8 cellular contexts compared by ENCODE assay signal in the genomic region with DNA sequence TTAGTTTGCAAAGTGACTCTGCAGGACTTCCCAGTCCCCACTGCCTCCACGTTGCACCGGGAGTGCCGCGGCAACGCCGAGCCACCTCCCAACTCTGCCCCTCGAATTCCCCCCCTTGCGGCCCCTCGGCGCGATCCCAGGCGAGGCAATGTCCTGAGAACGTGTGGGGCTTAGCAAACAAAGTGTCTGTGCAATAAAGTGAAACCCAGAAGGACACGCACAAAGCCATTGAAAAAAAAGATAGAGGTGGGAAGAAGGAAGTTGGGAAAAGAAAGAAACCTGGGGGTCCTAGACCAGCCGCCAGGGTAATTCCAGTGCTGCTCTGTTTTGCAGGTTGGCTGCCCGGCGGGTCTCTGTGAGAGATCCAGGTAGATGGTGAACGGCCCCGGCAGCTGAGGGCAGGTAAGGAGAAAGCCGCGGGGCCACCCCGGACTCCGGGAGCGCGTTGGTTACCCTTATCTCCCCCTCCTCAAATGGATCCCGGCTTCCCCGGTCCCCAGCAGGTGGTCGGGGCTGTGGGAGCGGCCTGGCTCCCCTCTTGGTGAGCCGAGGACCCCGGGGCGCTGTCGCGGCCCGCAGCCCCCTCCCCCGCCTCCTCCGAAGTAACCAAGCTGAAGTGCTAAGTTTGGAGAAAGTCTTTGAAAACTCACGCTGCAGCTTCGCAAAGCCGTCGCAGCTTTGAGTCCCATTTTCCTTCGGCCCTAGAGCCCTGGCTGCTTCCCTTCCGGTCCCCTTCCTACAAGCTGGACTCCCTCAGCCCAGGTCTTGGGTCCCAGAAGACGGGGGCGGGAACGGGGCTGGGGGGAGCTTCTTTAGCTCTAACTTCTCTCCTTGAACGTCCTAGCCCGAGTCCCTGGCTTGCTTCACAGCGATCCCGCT. TPM values are rescaled to one million over a fixed set of nuclear protein-coding genes. Genes with fewer than 3 reads are reported as not detected.
DNase-seq lines count a peak whose midpoint lies in the region; ATAC-seq and TF ChIP-seq lines count a peak whose summit lies in the region.

No MANE protein-coding gene starts in this region.

- H3K36me3 ChIP-seq in IMR-90 (ENCODE audit: control insufficient read depth, insufficient read depth, low read length) (peaks cover 4% of the 10 kb centered on the region; the same call in 1 of the 2 replicates), lung (ENCODE audit: control insufficient read depth in 2 of 2, insufficient read depth in 2 of 2, low read length in 2 of 2) (no peaks in the 10 kb centered on the region)

- no peak overlapping the region for H4K91ac ChIP-seq in IMR-90 (ENCODE audit: insufficient read depth, low read depth, low read length)

- DNase-seq in AG20443 (ENCODE audit: low spot score) (peak; percentile 11), IMR-90 (no peak), astrocyte of the hippocampus (ENCODE audit: low read depth, low spot score) (peak; percentile 53), lung (ENCODE audit: low spot score) (no peak), glomerular visceral epithelial cell (ENCODE audit: extremely low spot score) (no peak), mucosa of gallbladder (ENCODE audit: low spot score) (no peak)

- CTCF ChIA-PET in IMR-90 (lab: Yijun Ruan, JAX) = no interaction called here

- no peak overlapping the region for H2BK20ac ChIP-seq in IMR-90 (ENCODE audit: low read depth, low read length)

- in situ Hi-C loops in IMR-90 (cut with MboI; ENCODE audit: low sequenced_read_pairs) = no loop called here

- no peak overlapping the region for H2AK5ac ChIP-seq in IMR-90 (ENCODE audit: low read depth, low read length)

- no peaks in the 10 kb centered on the region for H3K79me1 ChIP-seq in IMR-90 (ENCODE audit: low read depth in 1 of 2, low read length in 2 of 2)

- POLR2A ChIA-PET in IMR-90 (lab: Charles Lee; ENCODE audit: unreplicated experiment) = no interaction called here

- no peak for TF ChIP-seq RAD21 in IMR-90 (IDR thresholded peaks at IDR 0.05; ENCODE audit: low read length)

- 23% methylated on average over 6 of the region's 50 CpGs; no CpG with 5 or more reads in 1 of the 2 experiments for WGBS in IMR-90 (ENCODE audit: extremely low coverage in 2 of 2, insufficient read length in 1 of 2), 2 experiments
- 2 to 4% methylated on average over 50 of the region's 50 CpGs for WGBS in lung, 2 donors

- no peak overlapping the region for H4K5ac ChIP-seq in IMR-90 (ENCODE audit: low read depth, low read length)

- H2BK15ac ChIP-seq in IMR-90 (ENCODE audit: low read depth, low read length) = no peak overlapping the region

- no peak overlapping the region; the same call in 1 of the 2 replicates for H3K23ac ChIP-seq in IMR-90 (ENCODE audit: low read depth, low read length)

- H3K4ac ChIP-seq in IMR-90 (ENCODE audit: low read depth, low read length) = no peak overlapping the region

- H3K9ac ChIP-seq in IMR-90 (ENCODE audit: low read depth, low read length) = no peak overlapping the region

- peaks cover 83% of the 10 kb centered on the region for H3K27me3 ChIP-seq in IMR-90 (ENCODE audit: control insufficient read depth, insufficient read depth, low read length)
- H3K27me3 ChIP-seq in lung (ENCODE audit: control insufficient read depth, insufficient read depth) = peaks cover 38% of the 10 kb centered on the region

- ATAC-seq in GM18909 (IDR thresholded peaks at IDR 0.05; ENCODE audit: poor library complexity, unreplicated experiment) = peak; percentile 5
- ATAC-seq in IMR-90 (ENCODE audit: low read depth) = peak; percentile 7
- ATAC-seq in lung (ENCODE audit: insufficient read depth, low FRiP score) = no peak
- no peak for ATAC-seq in GM18858 (IDR thresholded peaks at IDR 0.05; ENCODE audit: unreplicated experiment)

- no peak overlapping the region for H2BK120ac ChIP-seq in IMR-90 (ENCODE audit: low read depth, low read length)

- H3K18ac ChIP-seq in IMR-90 (ENCODE audit: low read depth, low read length) = no peak overlapping the region

- no peak overlapping the region for H3K27ac ChIP-seq in IMR-90 (ENCODE audit: insufficient read depth, low read length)
- no peak overlapping the region for H3K27ac ChIP-seq in lung (ENCODE audit: low read depth in 1 of 2, low read length in 1 of 2)

- H2AFZ ChIP-seq in IMR-90 (replicated peaks; ENCODE audit: low read length, poor library complexity) = peak overlapping the region; percentile 91

- peaks cover 43% of the 10 kb centered on the region for H3K9me3 ChIP-seq in IMR-90 (ENCODE audit: control insufficient read depth, insufficient read depth, low read length)
- H3K9me3 ChIP-seq in lung (ENCODE audit: control insufficient read depth in 2 of 2, insufficient read depth in 1 of 2, low read length in 1 of 2) = peaks cover 0 to 44% of the 10 kb centered on the region in 2 donors

- H3K4me3 ChIP-seq in IMR-90 (ENCODE audit: insufficient read depth, low read depth, low read length) = peak overlapping the region; percentile 58
- peak overlapping the region; percentile 45 for H3K4me3 ChIP-seq in lung

- no peak overlapping the region for H4K8ac ChIP-seq in IMR-90 (ENCODE audit: low read depth in 2 of 2, low read length in 2 of 2)

- dilution Hi-C loops in IMR-90 (cut with HindIII; ENCODE audit: low sequenced_read_pairs, unreplicated experiment) = no loop called here

- intact Hi-C loops in IMR-90 (cut with micrococcal nuclease) = no loop called here

- H3K56ac ChIP-seq in IMR-90 (ENCODE audit: extremely low read depth, insufficient read depth, low read length) = no peak overlapping the region

- peaks cover 7% of the 10 kb centered on the region for H3K4me1 ChIP-seq in IMR-90 (ENCODE audit: control insufficient read depth, insufficient read depth, low read length)
- peaks cover 10 to 50% of the 10 kb centered on the region in 2 donors for H3K4me1 ChIP-seq in lung (ENCODE audit: control insufficient read depth in 2 of 2, insufficient read depth in 2 of 2, low read length in 2 of 2)

- peak overlapping the region; percentile 100 for H3K4me2 ChIP-seq in IMR-90 (ENCODE audit: low read depth, low read length)

- no peak for TF ChIP-seq POLR2A in IMR-90 (IDR thresholded peaks at IDR 0.05; ENCODE audit: low read depth, low read length)

- H2AK9ac ChIP-seq in IMR-90 (replicated peaks; ENCODE audit: low read depth, low read length, poor library complexity) = peak overlapping the region; percentile 34

- no TSS peak for BruUV-seq in IMR-90 (replicated peaks; lab: Mats Ljungman, UMichigan)

- no peak overlapping the region for H3K14ac ChIP-seq in IMR-90 (replicated peaks; ENCODE audit: low read depth, low read length)

- H2BK5ac ChIP-seq in IMR-90 (ENCODE audit: low read depth, low read length, poor library complexity, severe bottlenecking) = no peak overlapping the region

- TF ChIP-seq CTCF in IMR-90 (conservative IDR thresholded peaks at IDR 0.05; ENCODE audit: low read depth, low read length) (no peak), lung (IDR thresholded peaks at IDR 0.05; ENCODE audit: control extremely low read depth, extremely low read depth) (no peak)

- H4K20me1 ChIP-seq in IMR-90 (ENCODE audit: insufficient read depth, low read length) = peaks cover 13% of the 10 kb centered on the region; the same call in 1 of the 2 replicates

- H3K9me1 ChIP-seq in IMR-90 (ENCODE audit: insufficient read depth, low read length) = peaks cover 3% of the 10 kb centered on the region; the same call in 1 of the 2 replicates

TF ChIP-seq in IMR-90, 13 proteins besides CTCF, POLR2A, EP300 and RAD21:
- TF ChIP-seq SMC3 (IDR thresholded peaks at IDR 0.05; ENCODE audit: low read depth, low read length) (no peak), MXI1 (IDR thresholded peaks at IDR 0.05; ENCODE audit: borderline replicate concordance, low read depth, low read length) (no peak), FOS (IDR thresholded peaks at IDR 0.05; ENCODE audit: low read depth, low read length) (no peak), CEBPB (IDR thresholded peaks at IDR 0.05; ENCODE audit: low read depth, low read length) (no peak), CHD1 (IDR thresholded peaks at IDR 0.05; ENCODE audit: low read depth, low read length) (no peak), NFE2L2 (IDR thresholded peaks at IDR 0.05; ENCODE audit: low read depth, low read length) (no peak)
- TF ChIP-seq, protein P1, sequence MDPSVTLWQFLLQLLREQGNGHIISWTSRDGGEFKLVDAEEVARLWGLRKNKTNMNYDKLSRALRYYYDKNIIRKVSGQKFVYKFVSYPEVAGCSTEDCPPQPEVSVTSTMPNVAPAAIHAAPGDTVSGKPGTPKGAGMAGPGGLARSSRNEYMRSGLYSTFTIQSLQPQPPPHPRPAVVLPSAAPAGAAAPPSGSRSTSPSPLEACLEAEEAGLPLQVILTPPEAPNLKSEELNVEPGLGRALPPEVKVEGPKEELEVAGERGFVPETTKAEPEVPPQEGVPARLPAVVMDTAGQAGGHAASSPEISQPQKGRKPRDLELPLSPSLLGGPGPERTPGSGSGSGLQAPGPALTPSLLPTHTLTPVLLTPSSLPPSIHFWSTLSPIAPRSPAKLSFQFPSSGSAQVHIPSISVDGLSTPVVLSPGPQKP (IDR thresholded peaks at IDR 0.05; ENCODE audit: borderline replicate concordance, low read depth, low read length) = no peak

RNA-seq across cellular contexts. Expression of a gene that starts 0.5 kb away (rescaled TPM):
- total RNA-seq in IMR-90 (2012; rRNA removed) (not detected in 2 replicates), lung (1 to 10 TPM in 1 of 2 donors, under 1 TPM in 1; 0.11 to 1.0 TPM), mucosa of gallbladder (not detected)
- polyA plus RNA-seq in IMR-90 (2012; rRNA removed) (0.03 TPM in 1 of 2 replicates, not detected in the other), lung (under 1 TPM; 0.30 to 0.39 TPM)
- 0.02 TPM in 1 of 2 replicates, not detected in the other for polyA plus RNA-seq in IMR-90 (2012; cell fraction: cytosol; rRNA removed)
- 0.18 and 0.48 TPM in 2 replicates for polyA plus RNA-seq in IMR-90 (2012; cell fraction: nucleus; rRNA removed; ENCODE audit: low replicate concordance)

Comparison
In these comparisons a context has a peak if more than half of its experiments do, and no peak if none do; other contexts are left out.
1. DNase-seq: peak in AG20443 (single experiment) and astrocyte of the hippocampus (single experiment); none in IMR-90 (single experiment), lung (single experiment), glomerular visceral epithelial cell (single experiment) and mucosa of gallbladder (single experiment).
2. ATAC-seq: peak in GM18909 (single experiment) and IMR-90 (single experiment); none in lung (single experiment) and GM18858 (single experiment).